Comparison of ENCODE assay signal across 7 cellular contexts in genomic region chr22:37635157-37635556, GRCh38. TPM values are rescaled to one million over a fixed set of nuclear protein-coding genes. Genes with fewer than 3 reads are reported as not detected.
DNase-seq lines count a peak whose midpoint lies in the region; ATAC-seq lines count a peak whose summit lies in the region.
"Had no signal": no experiment of that assay in that cellular context is flagged by ENCODE, and none has a peak within 500 bp of the region (broad histone marks: within the 10 kb centered on the region; RNA-seq: fewer than 3 reads in every experiment).

No MANE protein-coding gene starts in this region.

- no peaks in the 10 kb centered on the region for H3K27me3 Mint-ChIP-seq in activated T-cell treated with anti-CD3 and anti-CD28 coated beads, Interleukin-2, amount 50 U/mL, for 72 hours (ENCODE audit: low read depth)
- H3K27me3 Mint-ChIP-seq in effector memory CD8-positive, alpha-beta T cell: no peaks in the 10 kb centered on the region

- H3K4me3 Mint-ChIP-seq in activated T-cell treated with anti-CD3 and anti-CD28 coated beads, Interleukin-2, amount 50 U/mL, for 72 hours: peak overlapping the region; percentile 80 to 89
- H3K4me3 Mint-ChIP-seq in effector memory CD8-positive, alpha-beta T cell: peak overlapping the region; percentile 87 to 99

- H3K27ac Mint-ChIP-seq in activated T-cell treated with anti-CD3 and anti-CD28 coated beads, Interleukin-2, amount 50 U/mL, for 72 hours: peak overlapping the region; percentile 94
- peak overlapping the region; percentile 96 for H3K27ac Mint-ChIP-seq in effector memory CD8-positive, alpha-beta T cell

- no peaks in the 10 kb centered on the region for H3K9me3 Mint-ChIP-seq in activated T-cell treated with anti-CD3 and anti-CD28 coated beads, Interleukin-2, amount 50 U/mL, for 72 hours
- H3K9me3 Mint-ChIP-seq in effector memory CD8-positive, alpha-beta T cell: no peaks in the 10 kb centered on the region

- peaks cover 68% of the 10 kb centered on the region for H3K4me1 Mint-ChIP-seq in activated T-cell treated with anti-CD3 and anti-CD28 coated beads, Interleukin-2, amount 50 U/mL, for 72 hours (ENCODE audit: low read depth)
- H3K4me1 Mint-ChIP-seq in effector memory CD8-positive, alpha-beta T cell (ENCODE audit: low read depth in 2 of 2): peaks cover 64 to 65% of the 10 kb centered on the region in 2 donors

- no peaks in the 10 kb centered on the region for H3K36me3 Mint-ChIP-seq in activated T-cell treated with anti-CD3 and anti-CD28 coated beads, Interleukin-2, amount 50 U/mL, for 72 hours (ENCODE audit: insufficient read depth in 2 of 2)
- peaks cover 11% of the 10 kb centered on the region for H3K36me3 Mint-ChIP-seq in effector memory CD8-positive, alpha-beta T cell (ENCODE audit: insufficient read depth)

- H3K27ac ChIP-seq in substantia nigra (ENCODE audit: low read depth, low read length, poor library complexity, severe bottlenecking): peak overlapping the region; percentile 75

- no peak for DNase-seq in activated T-cell treated with anti-CD3 and anti-CD28 coated beads, Interleukin-2, amount 50 U/mL, for 72 hours
- no peak for DNase-seq in activated T-cell treated with anti-CD3 and anti-CD28 coated beads, Interleukin-2, amount 50 U/mL, for 1 hour
- DNase-seq in effector memory CD8-positive, alpha-beta T cell: no peak
- DNase-seq in substantia nigra (lab: John Stamatoyannopoulos, UW): no peak
- DNase-seq in DMS79 treated with DMSO at 0.1 percent for 48 hours (lab: John Stamatoyannopoulos, UW): no peak
- DNase-seq in kidney glomerular epithelial cell (lab: John Stamatoyannopoulos, UW): no peak
- DNase-seq: MV-4-11 had no signal

- no peak for ATAC-seq in activated T-cell treated with anti-CD3 and anti-CD28 coated beads, Interleukin-2, amount 50 U/mL, for 72 hours (replicated peaks in 1 of 2)
- ATAC-seq in effector memory CD8-positive, alpha-beta T cell (replicated peaks): no peak

RNA-seq across cellular contexts. Expression of gene SH3BP1, which starts 4.3 kb away (rescaled TPM):
- 100 to 1,000 TPM in 1 of 2 donors, 10 to 100 TPM in 1; 99.0 to 103 TPM for total RNA-seq in activated T-cell treated with anti-CD3 and anti-CD28 coated beads, Interleukin-2, amount 50 U/mL, for 72 hours

RNA-seq across cellular contexts. Expression of gene PDXP, which starts 23.4 kb away (rescaled TPM):
- total RNA-seq in activated T-cell treated with anti-CD3 and anti-CD28 coated beads, Interleukin-2, amount 50 U/mL, for 72 hours: 10 to 100 TPM; 14.8 to 17.2 TPM

RNA-seq across cellular contexts. Expression of gene GGA1, which starts 26.5 kb away (rescaled TPM):
- 10 to 100 TPM; 81.5 to 96.2 TPM for total RNA-seq in activated T-cell treated with anti-CD3 and anti-CD28 coated beads, Interleukin-2, amount 50 U/mL, for 72 hours

RNA-seq across cellular contexts. Expression of gene LGALS1, which starts 40.3 kb away (rescaled TPM):
- 100 to 1,000 TPM; 303 to 803 TPM for total RNA-seq in activated T-cell treated with anti-CD3 and anti-CD28 coated beads, Interleukin-2, amount 50 U/mL, for 72 hours

RNA-seq across cellular contexts. Expression of gene NOL12, which starts 51.0 kb away (rescaled TPM):
- 10 to 100 TPM; 31.3 to 36.3 TPM for total RNA-seq in activated T-cell treated with anti-CD3 and anti-CD28 coated beads, Interleukin-2, amount 50 U/mL, for 72 hours
